In the genomic region with DNA sequence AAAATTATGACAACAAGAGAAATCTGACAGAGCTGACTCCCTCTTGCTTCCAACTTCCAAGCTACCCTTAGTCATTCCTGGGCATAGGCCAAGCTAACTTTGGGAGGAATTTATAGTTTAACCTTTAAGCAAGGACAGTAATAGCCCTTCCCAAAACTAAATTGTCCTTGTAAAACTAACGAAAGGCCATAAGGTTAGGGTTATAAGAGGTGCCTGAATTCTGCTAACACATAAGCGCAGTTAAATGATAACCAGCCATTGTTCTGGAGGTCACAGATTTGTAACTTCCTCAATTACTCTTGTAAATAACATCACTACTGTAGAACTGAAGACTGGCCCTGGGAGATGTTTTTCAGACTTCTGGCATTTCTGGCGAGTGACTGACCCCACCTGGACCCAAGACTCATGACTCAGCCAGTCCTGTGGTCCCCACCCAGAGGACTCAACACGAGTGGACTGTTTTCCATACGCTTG, we compare ENCODE assay signal across 16 cellular contexts.
DNase-seq lines count a peak whose midpoint lies in the region; ATAC-seq, FAIRE-seq and TF ChIP-seq lines count a peak whose summit lies in the region.
"Had no signal": no experiment of that assay in that cellular context is flagged by ENCODE, and none has a peak within 500 bp of the region (broad histone marks: within the 10 kb centered on the region; RNA-seq: fewer than 3 reads in every experiment).

No MANE protein-coding gene starts in this region.

- FAIRE-seq in islet of Langerhans (lab: Jason Lieb, UNC) = peak; percentile 38
- FAIRE-seq: G401.6 had no signal

- H3K4me1 ChIP-seq in tibial artery = peaks cover 0 to 51% (median 21%) of the 10 kb centered on the region in 4 donors
- H3K4me1 ChIP-seq: left lung, prostate gland had no signal

- intact Hi-C loops in tibial artery (cut with DNase I; ENCODE audit: low total_unique reads) = no loop called here

- H3K9me3 ChIP-seq in tibial artery = no peaks in the 10 kb centered on the region
- H3K9me3 ChIP-seq: left lung, prostate gland had no signal

- TF ChIP-seq CTCF in tibial artery (IDR thresholded peaks at IDR 0.05) = no peak

- DNase-seq in NOMO-1 treated with DMSO at 0.1 percent for 48 hours (lab: John Stamatoyannopoulos, UW; ENCODE audit: unreplicated experiment) (peak; percentile 13), NOMO-1 treated with dmso at 0.1 percent for 144 hours (lab: John Stamatoyannopoulos, UW; ENCODE audit: unreplicated experiment) (no peak), astrocyte of the hippocampus (ENCODE audit: low read depth, low spot score) (peak; percentile 80), tibial artery (no peak)
- no peak for DNase-seq in stimulated activated CD4-positive, alpha-beta T cell treated with anti-CD3 and anti-CD28 coated beads, Interleukin-2, amount 100 ng/mL, for 24 hours
- DNase-seq in activated CD4-positive, alpha-beta T cell treated with anti-CD3 and anti-CD28 coated beads, Interleukin-2, amount 50 U/mL, for 4 hours = no peak
- DNase-seq: amygdala, left lung, NCI-H1417 treated with DMSO at 0.1 percent for 48 hours, NCI-H774 had no signal

- ATAC-seq in GM21737 (IDR thresholded peaks at IDR 0.05; ENCODE audit: unreplicated experiment) = no peak
- ATAC-seq: left lung had no signal

- H3K27me3 ChIP-seq in tibial artery = no peaks in the 10 kb centered on the region
- H3K27me3 ChIP-seq: left lung had no signal

- H3K27ac ChIP-seq in tibial artery = peak overlapping the region; percentile 49 to 61
- H3K27ac ChIP-seq: 22Rv1, epithelial cell of prostate, left lung, prostate gland had no signal

- no peaks in the 10 kb centered on the region for H3K36me3 ChIP-seq in tibial artery
- H3K36me3 ChIP-seq: left lung, prostate gland had no signal

- no peak overlapping the region for H3K4me3 ChIP-seq in tibial artery
- H3K4me3 ChIP-seq: left lung, prostate gland had no signal

Comparison
In these comparisons a context has a peak if more than half of its experiments do, and no peak if none do; other contexts are left out.
1. DNase-seq: peak in NOMO-1 treated with DMSO at 0.1 percent for 48 hours (single experiment) and astrocyte of the hippocampus (single experiment); none in NOMO-1 treated with dmso at 0.1 percent for 144 hours (single experiment), tibial artery (0 of 2), stimulated activated CD4-positive, alpha-beta T cell treated with anti-CD3 and anti-CD28 coated beads, Interleukin-2, amount 100 ng/mL, for 24 hours (0 of 2) and activated CD4-positive, alpha-beta T cell treated with anti-CD3 and anti-CD28 coated beads, Interleukin-2, amount 50 U/mL, for 4 hours (0 of 2).